In genomic region chr11:7019500-7020182, GRCh38 we compare ENCODE assay signal across 8 cellular contexts. TPM values are rescaled to one million over a fixed set of nuclear protein-coding genes. Genes with fewer than 3 reads are reported as not detected.
DNase-seq lines count a peak whose midpoint lies in the region; ATAC-seq, FAIRE-seq and TF ChIP-seq lines count a peak whose summit lies in the region.

No MANE protein-coding gene starts in this region.

- H3K27ac ChIP-seq in duodenal mucosa (ENCODE audit: low read depth, low read length) (peak overlapping the region; percentile 47), lung (ENCODE audit: low read depth in 1 of 2, low read length in 1 of 2) (peak overlapping the region in 1 of 2 donors; percentile 92)

- peak overlapping the region; percentile 90 to 95 for H3K4me3 ChIP-seq in duodenal mucosa (ENCODE audit: low read depth in 1 of 2, low read length in 2 of 2)
- peak overlapping the region; percentile 65 for H3K4me3 ChIP-seq in lung

- H3K4me1 ChIP-seq in duodenal mucosa (ENCODE audit: control insufficient read depth in 1 of 2, insufficient read depth in 2 of 2, low read length in 2 of 2) (peaks cover 5 to 15% of the 10 kb centered on the region in 2 donors), lung (ENCODE audit: control insufficient read depth in 2 of 2, insufficient read depth in 2 of 2, low read length in 2 of 2) (peaks cover 0 to 5% of the 10 kb centered on the region in 2 donors)

- TF ChIP-seq CTCF in lung (IDR thresholded peaks at IDR 0.05; ENCODE audit: control extremely low read depth, extremely low read depth) = no peak

- DNase-seq in LoVo (ENCODE audit: low spot score) (peak; percentile 4), lung (ENCODE audit: low spot score) (no peak), urothelium cell line (ENCODE audit: low spot score) (peak; percentile 38), NCI-H1694 (lab: John Stamatoyannopoulos, UW) (no peak), cerebellar cortex (ENCODE audit: low spot score) (no peak), HK-2 (ENCODE audit: unreplicated experiment) (no peak)

- 6 to 7% methylated on average over 26 of the region's 26 CpGs for WGBS in lung, 2 donors

- H3K27me3 ChIP-seq in duodenal mucosa (ENCODE audit: control insufficient read depth in 1 of 2, insufficient read depth in 2 of 2, low read length in 2 of 2) (no peaks in the 10 kb centered on the region), lung (ENCODE audit: control insufficient read depth, insufficient read depth) (no peaks in the 10 kb centered on the region)

- no peaks in the 10 kb centered on the region for H3K36me3 ChIP-seq in duodenal mucosa (ENCODE audit: control insufficient read depth in 1 of 2, insufficient read depth in 2 of 2, low read length in 2 of 2)
- no peaks in the 10 kb centered on the region for H3K36me3 ChIP-seq in lung (ENCODE audit: control insufficient read depth in 2 of 2, insufficient read depth in 2 of 2, low read length in 2 of 2)

- no peaks in the 10 kb centered on the region for H3K9me3 ChIP-seq in duodenal mucosa (ENCODE audit: control insufficient read depth in 1 of 2, low read length in 2 of 2)
- peaks cover 0 to 3% of the 10 kb centered on the region in 2 donors for H3K9me3 ChIP-seq in lung (ENCODE audit: control insufficient read depth in 2 of 2, insufficient read depth in 1 of 2, low read length in 1 of 2)

- no peak for FAIRE-seq in urothelium cell line (lab: Jason Lieb, UNC)

- peak; percentile 46 for ATAC-seq in GM19395 (IDR thresholded peaks at IDR 0.05; ENCODE audit: unreplicated experiment)
- ATAC-seq in lung (ENCODE audit: insufficient read depth, low FRiP score) = peak; percentile 31

- H3K9ac ChIP-seq in duodenal mucosa (ENCODE audit: low read depth in 1 of 2, low read length in 2 of 2) = peak overlapping the region; percentile 72 to 73

RNA-seq across cellular contexts. Expression of gene ZNF214, which starts 0.5 kb away (rescaled TPM):
- 10 to 100 TPM in 1 of 2 donors, 1 to 10 TPM in 1; 4.7 to 14.1 TPM for total RNA-seq in lung
- polyA plus RNA-seq in lung = 1 to 10 TPM in 1 of 2 donors, under 1 TPM in 1; 0.96 to 1.1 TPM

RNA-seq across cellular contexts. Expression of gene NLRP14, which starts 0.6 kb away (rescaled TPM):
- total RNA-seq in lung = under 1 TPM; 0.15 to 0.31 TPM
- polyA plus RNA-seq in lung = under 1 TPM in 1 of 2 donors, not detected in 1; 0.01 TPM

Comparison
In these comparisons a context has a peak if more than half of its experiments do, and no peak if none do; other contexts are left out.
1. DNase-seq: peak in LoVo (single experiment) and urothelium cell line (single experiment); none in lung (single experiment), NCI-H1694 (single experiment), cerebellar cortex (single experiment) and HK-2 (single experiment).